ENCODE assay signal across 9 cellular contexts in genomic region chr9:76576344-76576743, GRCh38.
DNase-seq lines count a peak whose midpoint lies in the region; ATAC-seq lines count a peak whose summit lies in the region.
"Had no signal": no experiment of that assay in that cellular context is flagged by ENCODE, and none has a peak within 500 bp of the region (broad histone marks: within the 10 kb centered on the region; RNA-seq: fewer than 3 reads in every experiment).

No MANE protein-coding gene starts in this region.

- H2AFZ ChIP-seq in neuronal stem cell (ENCODE audit: low read length) = peak overlapping the region; percentile 37

- H3K9me3 Mint-ChIP-seq in activated naive CD8-positive, alpha-beta T cell treated with anti-CD3 and anti-CD28 coated beads, Interleukin-2, amount 50 U/mL, for 24 hours = peaks cover 4% of the 10 kb centered on the region
- H3K9me3 Mint-ChIP-seq: activated naive CD4-positive, alpha-beta T cell treated with anti-CD3 and anti-CD28 coated beads, Interleukin-2, amount 50 U/mL, for 24 hours had no signal

- H3K14ac ChIP-seq in neuronal stem cell (ENCODE audit: low read length) = no peak overlapping the region

- H3K36me3 ChIP-seq in neuronal stem cell (replicated peaks in 1 of 2; ENCODE audit: control insufficient read depth in 2 of 2, insufficient read depth in 2 of 2, low read length in 2 of 2) = no peaks in the 10 kb centered on the region

- no peak overlapping the region for H2BK5ac ChIP-seq in neuronal stem cell (ENCODE audit: low read length)

- H3K4me3 ChIP-seq in neuronal stem cell (ENCODE audit: low read length in 2 of 2) = no peak overlapping the region

- H3K4me1 Mint-ChIP-seq in activated naive CD8-positive, alpha-beta T cell treated with anti-CD3 and anti-CD28 coated beads, Interleukin-2, amount 50 U/mL, for 24 hours = peaks cover 44% of the 10 kb centered on the region
- H3K4me1 Mint-ChIP-seq: activated naive CD4-positive, alpha-beta T cell treated with anti-CD3 and anti-CD28 coated beads, Interleukin-2, amount 50 U/mL, for 24 hours had no signal

- H2BK12ac ChIP-seq in neuronal stem cell (ENCODE audit: low read length) = no peak overlapping the region

- H3K9me3 ChIP-seq in neuronal stem cell (replicated peaks in 1 of 2; ENCODE audit: control insufficient read depth in 2 of 2, insufficient read depth in 1 of 2, low read depth in 1 of 2, low read length in 2 of 2) = no peaks in the 10 kb centered on the region

- no peak overlapping the region for H3K27ac ChIP-seq in neuronal stem cell (replicated peaks; ENCODE audit: low read length)

- H4K91ac ChIP-seq in neuronal stem cell (ENCODE audit: low read depth, low read length, poor library complexity) = no peak overlapping the region

- H3K4me3 Mint-ChIP-seq in activated naive CD8-positive, alpha-beta T cell treated with anti-CD3 and anti-CD28 coated beads, Interleukin-2, amount 50 U/mL, for 24 hours = peak overlapping the region; percentile 52
- H3K4me3 Mint-ChIP-seq: activated naive CD4-positive, alpha-beta T cell treated with anti-CD3 and anti-CD28 coated beads, Interleukin-2, amount 50 U/mL, for 24 hours had no signal

- H2BK120ac ChIP-seq in neuronal stem cell (ENCODE audit: low read depth, low read length) = no peak overlapping the region

- peaks cover 0 to 3% of the 10 kb centered on the region in 2 donors for H3K4me1 ChIP-seq in neuronal stem cell (ENCODE audit: control insufficient read depth in 2 of 2, insufficient read depth in 1 of 2, low read depth in 1 of 2, low read length in 2 of 2)

- no peaks in the 10 kb centered on the region for H3K27me3 ChIP-seq in neuronal stem cell (ENCODE audit: control insufficient read depth in 3 of 3, insufficient read depth in 3 of 3, low read depth in 1 of 3, low read length in 3 of 3)

- no peaks in the 10 kb centered on the region for H3K36me3 Mint-ChIP-seq in activated naive CD8-positive, alpha-beta T cell treated with anti-CD3 and anti-CD28 coated beads, Interleukin-2, amount 50 U/mL, for 24 hours (ENCODE audit: low read depth)
- H3K36me3 Mint-ChIP-seq: activated naive CD4-positive, alpha-beta T cell treated with anti-CD3 and anti-CD28 coated beads, Interleukin-2, amount 50 U/mL, for 24 hours had no signal

- H3K23ac ChIP-seq in neuronal stem cell (ENCODE audit: low read depth, low read length, poor library complexity) = no peak overlapping the region

- peaks cover 32% of the 10 kb centered on the region for H3K27me3 Mint-ChIP-seq in activated naive CD8-positive, alpha-beta T cell treated with anti-CD3 and anti-CD28 coated beads, Interleukin-2, amount 50 U/mL, for 24 hours

- no peak overlapping the region for H3K18ac ChIP-seq in neuronal stem cell (ENCODE audit: low read length)

- no peak overlapping the region for H3K4me2 ChIP-seq in neuronal stem cell (ENCODE audit: insufficient read depth, low read length, poor library complexity, severe bottlenecking)

- no peak overlapping the region for H2AK5ac ChIP-seq in neuronal stem cell (ENCODE audit: low read depth, low read length)

- DNase-seq in RKO (ENCODE audit: low spot score) (peak; percentile 21), neuronal stem cell (ENCODE audit: low spot score) (no peak), DMS153 (lab: John Stamatoyannopoulos, UW) (no peak), HuH-7 (ENCODE audit: low spot score) (no peak), NCI-H2227 treated with DMSO at 0.1 percent for 48 hours (lab: John Stamatoyannopoulos, UW) (no peak)
- DNase-seq in activated naive CD8-positive, alpha-beta T cell treated with anti-CD3 and anti-CD28 coated beads, Interleukin-2, amount 50 U/mL, for 24 hours = peak; percentile 77

- H3K4ac ChIP-seq in neuronal stem cell (ENCODE audit: low read length) = no peak overlapping the region

- no peak overlapping the region for H4K8ac ChIP-seq in neuronal stem cell (ENCODE audit: low read depth, low read length)

- no peaks in the 10 kb centered on the region for H3K79me1 ChIP-seq in neuronal stem cell (ENCODE audit: low read depth, low read length)

- no peak overlapping the region for H3K9ac ChIP-seq in neuronal stem cell (ENCODE audit: low read depth, low read length, poor library complexity)

- ATAC-seq in GM18858 (IDR thresholded peaks at IDR 0.05; ENCODE audit: unreplicated experiment) (peak; percentile 78), HG02870 (IDR thresholded peaks at IDR 0.05; ENCODE audit: unreplicated experiment) (peak; percentile 80)
- ATAC-seq in activated naive CD8-positive, alpha-beta T cell treated with anti-CD3 and anti-CD28 coated beads, Interleukin-2, amount 50 U/mL, for 24 hours = peak; percentile 94

- H3K27ac Mint-ChIP-seq in activated naive CD8-positive, alpha-beta T cell treated with anti-CD3 and anti-CD28 coated beads, Interleukin-2, amount 50 U/mL, for 24 hours = peak overlapping the region; percentile 87
- H3K27ac Mint-ChIP-seq: activated naive CD4-positive, alpha-beta T cell treated with anti-CD3 and anti-CD28 coated beads, Interleukin-2, amount 50 U/mL, for 24 hours had no signal

- H2BK15ac ChIP-seq in neuronal stem cell (ENCODE audit: low read length) = no peak overlapping the region

- WGBS in neuronal stem cell (ENCODE audit: extremely low coverage in 2 of 2, insufficient read length in 2 of 2, insufficient replicate concordance in 1 of 2), 2 donors = no CpG with 5 or more reads among the region's 5 CpGs

Comparison
In these comparisons a context has a peak if more than half of its experiments do, and no peak if none do; other contexts are left out.
1. DNase-seq: peak in RKO (single experiment) and activated naive CD8-positive, alpha-beta T cell treated with anti-CD3 and anti-CD28 coated beads, Interleukin-2, amount 50 U/mL, for 24 hours (single experiment); none in neuronal stem cell (single experiment), DMS153 (single experiment), HuH-7 (single experiment) and NCI-H2227 treated with DMSO at 0.1 percent for 48 hours (single experiment).
2. Peak in every context shown above with its lines, with median percentiles within 50 percentile points of each other: ATAC-seq.